In genomic region chr17:81160306-81160705, GRCh38 we compare ENCODE assay signal across 1 cellular context.
TF ChIP-seq lines count a peak whose summit lies in the region.

No MANE protein-coding gene starts in this region.

TF ChIP-seq in HepG2, 621 proteins besides CTCF, POLR2A, EP300 and RAD21:
- no peak for TF ChIP-seq HDAC2 (CRISPR knock-in tag; IDR thresholded peaks at IDR 0.05)
- TF ChIP-seq, protein P1, sequence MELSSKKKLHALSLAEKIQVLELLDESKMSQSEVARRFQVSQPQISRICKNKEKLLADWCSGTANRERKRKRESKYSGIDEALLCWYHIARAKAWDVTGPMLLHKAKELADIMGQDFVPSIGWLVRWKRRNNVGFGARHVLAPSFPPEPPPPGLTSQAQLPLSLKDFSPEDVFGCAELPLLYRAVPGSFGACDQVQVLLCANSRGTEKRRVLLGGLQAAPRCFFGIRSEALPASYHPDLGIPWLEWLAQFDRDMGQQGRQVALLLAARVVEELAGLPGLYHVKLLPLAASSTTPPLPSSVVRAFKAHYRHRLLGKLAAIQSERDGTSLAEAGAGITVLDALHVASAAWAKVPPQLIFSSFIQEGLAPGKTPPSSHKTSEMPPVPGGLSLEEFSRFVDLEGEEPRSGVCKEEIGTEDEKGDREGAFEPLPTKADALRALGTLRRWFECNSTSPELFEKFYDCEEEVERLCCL (CRISPR knock-in tag; IDR thresholded peaks at IDR 0.05; ENCODE audit: borderline replicate concordance): no peak
- TF ChIP-seq GTF3A (CRISPR knock-in tag; conservative IDR thresholded peaks at IDR 0.05): no peak
- TF ChIP-seq PAX8 (CRISPR knock-in tag; IDR thresholded peaks at IDR 0.05; ENCODE audit: borderline replicate concordance): no peak
- TF ChIP-seq, protein P2, sequence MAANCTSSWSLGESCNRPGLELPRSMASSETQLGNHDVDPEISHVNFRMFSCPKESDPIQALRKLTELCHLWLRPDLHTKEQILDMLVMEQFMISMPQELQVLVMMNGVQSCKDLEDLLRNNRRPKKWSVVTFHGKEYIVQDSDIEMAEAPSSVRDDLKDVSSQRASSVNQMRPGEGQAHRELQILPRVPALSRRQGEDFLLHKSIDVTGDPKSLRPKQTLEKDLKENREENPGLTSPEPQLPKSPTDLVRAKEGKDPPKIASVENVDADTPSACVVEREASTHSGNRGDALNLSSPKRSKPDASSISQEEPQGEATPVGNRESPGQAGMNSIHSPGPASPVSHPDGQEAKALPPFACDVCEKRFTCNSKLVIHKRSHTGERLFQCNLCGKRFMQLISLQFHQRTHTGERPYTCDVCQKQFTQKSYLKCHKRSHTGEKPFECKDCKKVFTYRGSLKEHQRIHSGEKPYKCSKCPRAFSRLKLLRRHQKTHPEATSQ (CRISPR knock-in tag; IDR thresholded peaks at IDR 0.05; ENCODE audit: borderline replicate concordance): no peak
- TF ChIP-seq ZNF776 (CRISPR knock-in tag; IDR thresholded peaks at IDR 0.05): 0 out of 2 replicates have a peak, but pooled peaks have one; percentile 28
- no peak for TF ChIP-seq IRF1 (CRISPR knock-in tag; IDR thresholded peaks at IDR 0.05; ENCODE audit: low read depth)
- no peak for TF ChIP-seq KLF13 (CRISPR knock-in tag; IDR thresholded peaks at IDR 0.05)
- no peak for TF ChIP-seq SSRP1 (CRISPR knock-in tag; IDR thresholded peaks at IDR 0.05)
- TF ChIP-seq, protein P3, sequence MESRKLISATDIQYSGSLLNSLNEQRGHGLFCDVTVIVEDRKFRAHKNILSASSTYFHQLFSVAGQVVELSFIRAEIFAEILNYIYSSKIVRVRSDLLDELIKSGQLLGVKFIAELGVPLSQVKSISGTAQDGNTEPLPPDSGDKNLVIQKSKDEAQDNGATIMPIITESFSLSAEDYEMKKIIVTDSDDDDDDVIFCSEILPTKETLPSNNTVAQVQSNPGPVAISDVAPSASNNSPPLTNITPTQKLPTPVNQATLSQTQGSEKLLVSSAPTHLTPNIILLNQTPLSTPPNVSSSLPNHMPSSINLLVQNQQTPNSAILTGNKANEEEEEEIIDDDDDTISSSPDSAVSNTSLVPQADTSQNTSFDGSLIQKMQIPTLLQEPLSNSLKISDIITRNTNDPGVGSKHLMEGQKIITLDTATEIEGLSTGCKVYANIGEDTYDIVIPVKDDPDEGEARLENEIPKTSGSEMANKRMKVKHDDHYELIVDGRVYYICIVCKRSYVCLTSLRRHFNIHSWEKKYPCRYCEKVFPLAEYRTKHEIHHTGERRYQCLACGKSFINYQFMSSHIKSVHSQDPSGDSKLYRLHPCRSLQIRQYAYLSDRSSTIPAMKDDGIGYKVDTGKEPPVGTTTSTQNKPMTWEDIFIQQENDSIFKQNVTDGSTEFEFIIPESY (CRISPR knock-in tag; IDR thresholded peaks at IDR 0.05): 0 out of 2 replicates have a peak, but pooled peaks have one; percentile 16
- 0 out of 2 replicates have a peak, but pooled peaks have one; percentile 16 for TF ChIP-seq TBX2 (CRISPR knock-in tag; IDR thresholded peaks at IDR 0.05; ENCODE audit: borderline replicate concordance)
- no peak for TF ChIP-seq ZNF768 (CRISPR knock-in tag; IDR thresholded peaks at IDR 0.05)
- no peak for TF ChIP-seq KDM2A (CRISPR knock-in tag; IDR thresholded peaks at IDR 0.05; ENCODE audit: borderline replicate concordance, low read depth)
- TF ChIP-seq RBFOX2 (IDR thresholded peaks at IDR 0.05; ENCODE audit: low read depth, low read length): 0 out of 2 replicates have a peak, but pooled peaks have one; percentile 19
- TF ChIP-seq NR0B2 (CRISPR knock-in tag; IDR thresholded peaks at IDR 0.05): no peak
- TF ChIP-seq NFE2L1 (CRISPR knock-in tag; IDR thresholded peaks at IDR 0.05; ENCODE audit: borderline replicate concordance): no peak
- no peak for TF ChIP-seq PLSCR1 (CRISPR knock-in tag; IDR thresholded peaks at IDR 0.05; ENCODE audit: borderline replicate concordance)
